In genomic region chr9:134372621-134373267, GRCh38 we compare ENCODE assay signal across 11 cellular contexts. TPM values are rescaled to one million over a fixed set of nuclear protein-coding genes. Genes with fewer than 3 reads are reported as not detected.
DNase-seq lines count a peak whose midpoint lies in the region; ATAC-seq and TF ChIP-seq lines count a peak whose summit lies in the region.
"Had no signal": no experiment of that assay in that cellular context is flagged by ENCODE, and none has a peak within 500 bp of the region (broad histone marks: within the 10 kb centered on the region; RNA-seq: fewer than 3 reads in every experiment).

No MANE protein-coding gene starts in this region.

- DNase-seq in MV-4-11 (lab: John Stamatoyannopoulos, UW) (peak; percentile 91), colonic mucosa (no peak), thyroid gland (peak in 1 of 2 donors; percentile 35), amniotic stem cell (lab: John Stamatoyannopoulos, UW) (no peak), Ammon's horn (ENCODE audit: low spot score) (no peak), DMS79 (lab: John Stamatoyannopoulos, UW) (no peak)
- DNase-seq: activated CD4-positive, alpha-beta T cell treated with anti-CD3 and anti-CD28 coated beads, Interleukin-2, amount 50 U/mL, for 4 hours; MG63 had no signal

- H3K27me3 ChIP-seq in colonic mucosa = no peaks in the 10 kb centered on the region
- H3K27me3 ChIP-seq in liver (ENCODE audit: control insufficient read depth in 4 of 4, insufficient read depth in 4 of 4, low read length in 3 of 4) = no peaks in the 10 kb centered on the region
- H3K27me3 ChIP-seq in thyroid gland = no peaks in the 10 kb centered on the region
- H3K27me3 ChIP-seq: body of pancreas, MG63 had no signal

- no peak overlapping the region for H3K4me3 ChIP-seq in colonic mucosa
- peak overlapping the region; percentile 7 to 41 (median 36) for H3K4me3 ChIP-seq in liver (ENCODE audit: low read depth in 1 of 3, low read length in 3 of 3)
- no peak overlapping the region for H3K4me3 ChIP-seq in thyroid gland (replicated peaks in 1 of 3)
- H3K4me3 ChIP-seq: body of pancreas, MG63 had no signal

- TF ChIP-seq RAD21 in liver (IDR thresholded peaks at IDR 0.05) = no peak

- no peak for TF ChIP-seq CTCF in colonic mucosa (IDR thresholded peaks at IDR 0.05)
- TF ChIP-seq CTCF in liver (IDR thresholded peaks at IDR 0.05; ENCODE audit: low read depth, low read length, missing input control) = no peak
- TF ChIP-seq CTCF in thyroid gland (IDR thresholded peaks at IDR 0.05) = no peak

- no peak for ATAC-seq in GM21528 (IDR thresholded peaks at IDR 0.05; ENCODE audit: low FRiP score, unreplicated experiment)
- ATAC-seq: body of pancreas had no signal

- no peak for TF ChIP-seq POLR2A in thyroid gland (IDR thresholded peaks at IDR 0.05)

- no peaks in the 10 kb centered on the region for H3K9me3 ChIP-seq in colonic mucosa
- H3K9me3 ChIP-seq in liver (ENCODE audit: control insufficient read depth in 4 of 4, low read length in 3 of 4) = no peaks in the 10 kb centered on the region
- no peaks in the 10 kb centered on the region for H3K9me3 ChIP-seq in thyroid gland
- H3K9me3 ChIP-seq: body of pancreas, MG63 had no signal

- H3K9ac ChIP-seq in colonic mucosa (ENCODE audit: low read depth in 2 of 2, low read length in 2 of 2) = peak overlapping the region in 1 of 2 donors; percentile 7
- H3K9ac ChIP-seq in liver (ENCODE audit: low read depth in 1 of 2, low read length in 2 of 2) = peak overlapping the region; percentile 56 to 79

- no peaks in the 10 kb centered on the region for H3K36me3 ChIP-seq in colonic mucosa
- H3K36me3 ChIP-seq in liver (ENCODE audit: control insufficient read depth in 4 of 4, insufficient read depth in 3 of 4, low read depth in 1 of 4, low read length in 3 of 4) = no peaks in the 10 kb centered on the region
- H3K36me3 ChIP-seq in thyroid gland = no peaks in the 10 kb centered on the region
- H3K36me3 ChIP-seq: MG63 had no signal

- 57% methylated on average over 16 of the region's 16 CpGs for WGBS in liver
- WGBS in thyroid gland, 2 donors = 74% methylated on average over 8 to 12 of the region's 16 CpGs

- H3K4me1 ChIP-seq in colonic mucosa = peaks cover 30% of the 10 kb centered on the region
- H3K4me1 ChIP-seq in liver (ENCODE audit: control insufficient read depth in 4 of 4, insufficient read depth in 4 of 4, low read length in 3 of 4) = peaks cover 47 to 97% (median 71%) of the 10 kb centered on the region in 4 donors
- peaks cover 76 to 93% of the 10 kb centered on the region in 2 donors for H3K4me1 ChIP-seq in thyroid gland

- H3K27ac ChIP-seq in colonic mucosa = peak overlapping the region; percentile 41
- H3K27ac ChIP-seq in liver (ENCODE audit: low read depth in 1 of 2, low read length in 2 of 2) = peak overlapping the region; percentile 92 to 98
- H3K27ac ChIP-seq in thyroid gland = peak overlapping the region in 2 of 3 donors; percentile 11 to 46

- intact Hi-C loops in colonic mucosa (cut with DNase I) = no loop called here
- intact Hi-C loops in thyroid gland (cut with DNase I) = no loop called here

TF ChIP-seq in liver, 16 proteins besides CTCF, POLR2A, EP300 and RAD21:
- TF ChIP-seq TAF1 (conservative IDR thresholded peaks at IDR 0.05) = no peak
- TF ChIP-seq, protein P1, sequence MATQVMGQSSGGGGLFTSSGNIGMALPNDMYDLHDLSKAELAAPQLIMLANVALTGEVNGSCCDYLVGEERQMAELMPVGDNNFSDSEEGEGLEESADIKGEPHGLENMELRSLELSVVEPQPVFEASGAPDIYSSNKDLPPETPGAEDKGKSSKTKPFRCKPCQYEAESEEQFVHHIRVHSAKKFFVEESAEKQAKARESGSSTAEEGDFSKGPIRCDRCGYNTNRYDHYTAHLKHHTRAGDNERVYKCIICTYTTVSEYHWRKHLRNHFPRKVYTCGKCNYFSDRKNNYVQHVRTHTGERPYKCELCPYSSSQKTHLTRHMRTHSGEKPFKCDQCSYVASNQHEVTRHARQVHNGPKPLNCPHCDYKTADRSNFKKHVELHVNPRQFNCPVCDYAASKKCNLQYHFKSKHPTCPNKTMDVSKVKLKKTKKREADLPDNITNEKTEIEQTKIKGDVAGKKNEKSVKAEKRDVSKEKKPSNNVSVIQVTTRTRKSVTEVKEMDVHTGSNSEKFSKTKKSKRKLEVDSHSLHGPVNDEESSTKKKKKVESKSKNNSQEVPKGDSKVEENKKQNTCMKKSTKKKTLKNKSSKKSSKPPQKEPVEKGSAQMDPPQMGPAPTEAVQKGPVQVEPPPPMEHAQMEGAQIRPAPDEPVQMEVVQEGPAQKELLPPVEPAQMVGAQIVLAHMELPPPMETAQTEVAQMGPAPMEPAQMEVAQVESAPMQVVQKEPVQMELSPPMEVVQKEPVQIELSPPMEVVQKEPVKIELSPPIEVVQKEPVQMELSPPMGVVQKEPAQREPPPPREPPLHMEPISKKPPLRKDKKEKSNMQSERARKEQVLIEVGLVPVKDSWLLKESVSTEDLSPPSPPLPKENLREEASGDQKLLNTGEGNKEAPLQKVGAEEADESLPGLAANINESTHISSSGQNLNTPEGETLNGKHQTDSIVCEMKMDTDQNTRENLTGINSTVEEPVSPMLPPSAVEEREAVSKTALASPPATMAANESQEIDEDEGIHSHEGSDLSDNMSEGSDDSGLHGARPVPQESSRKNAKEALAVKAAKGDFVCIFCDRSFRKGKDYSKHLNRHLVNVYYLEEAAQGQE (IDR thresholded peaks at IDR 0.05) = no peak
- TF ChIP-seq YY1 (IDR thresholded peaks at IDR 0.05) = peak; percentile 53
- no peak for TF ChIP-seq HNF4A (conservative IDR thresholded peaks at IDR 0.05)
- no peak for TF ChIP-seq HNF4G (IDR thresholded peaks at IDR 0.05)
- TF ChIP-seq, protein P2, sequence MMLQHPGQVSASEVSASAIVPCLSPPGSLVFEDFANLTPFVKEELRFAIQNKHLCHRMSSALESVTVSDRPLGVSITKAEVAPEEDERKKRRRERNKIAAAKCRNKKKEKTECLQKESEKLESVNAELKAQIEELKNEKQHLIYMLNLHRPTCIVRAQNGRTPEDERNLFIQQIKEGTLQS (IDR thresholded peaks at IDR 0.05) = no peak
- TF ChIP-seq ZBTB33 (IDR thresholded peaks at IDR 0.05) = no peak
- TF ChIP-seq SP1 (IDR thresholded peaks at IDR 0.05) = no peak

RNA-seq across cellular contexts. Expression of gene RXRA, which starts 46.5 kb away (rescaled TPM):
- total RNA-seq in colonic mucosa (10 to 100 TPM; 68.2 to 72.0 TPM), liver (100 to 1,000 TPM in 1 of 2 donors, 10 to 100 TPM in 1; 41.5 to 116 TPM), thyroid gland (10 to 100 TPM; 39.4 to 81.3 (median 67.4) TPM)
- polyA plus RNA-seq in liver = 100 to 1,000 TPM in 1 of 2 donors, 10 to 100 TPM in 1; 46.8 to 101 TPM

Comparison
In these comparisons a context has a peak if more than half of its experiments do, and no peak if none do; other contexts are left out.
1. H3K27ac ChIP-seq: peak in every context shown above with its lines; median percentile 95 in liver; 41 in colonic mucosa; 28 in thyroid gland.
2. H3K4me3 ChIP-seq: peak in liver (3 of 3); none in colonic mucosa (single experiment) and thyroid gland (0 of 3).